1 cellular context compared by ENCODE assay signal in the genomic region with DNA sequence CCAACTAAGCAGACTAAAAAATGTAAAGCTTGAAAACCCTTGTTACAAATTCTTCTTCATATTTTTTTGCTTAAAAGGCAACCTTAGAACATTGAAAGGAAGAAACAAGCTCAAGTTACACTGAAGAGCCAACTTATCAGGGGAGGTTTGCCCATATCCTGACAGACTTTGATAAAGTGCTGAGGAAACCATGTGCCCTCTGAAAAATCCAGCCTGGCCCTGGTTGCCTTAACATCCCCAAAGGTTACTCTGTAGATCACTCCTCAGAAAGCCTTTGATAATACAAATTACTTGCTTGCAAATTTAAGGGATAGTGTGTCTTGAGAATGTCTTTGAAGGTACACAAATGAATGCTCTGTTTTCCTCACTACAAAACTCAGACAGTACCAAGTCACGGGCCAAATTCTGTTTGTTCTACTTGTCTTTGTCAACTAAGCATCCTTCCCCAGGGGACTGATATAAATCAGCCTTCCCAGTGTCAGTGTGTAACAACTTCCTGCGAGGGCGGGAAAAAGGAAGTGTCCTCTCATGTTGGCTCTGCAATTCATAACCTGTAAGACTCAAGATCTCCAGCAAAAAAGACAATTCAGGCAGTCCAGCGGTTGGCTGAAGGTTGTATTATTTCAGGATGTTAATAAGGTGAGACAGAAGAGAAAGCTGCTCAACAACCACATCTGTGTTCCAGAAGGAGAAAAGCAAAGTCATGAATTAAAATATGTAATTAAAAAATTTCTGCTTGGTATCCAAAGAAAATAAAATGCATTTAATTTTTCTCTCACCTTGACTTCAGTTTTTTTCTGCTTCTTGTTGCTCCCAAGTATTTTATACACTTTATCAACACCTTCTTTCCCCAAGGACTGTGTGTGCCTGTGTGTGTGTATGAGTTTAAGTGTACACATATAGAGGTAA.
A peak's percentile ranks its signal among the peaks of the same experiment; 100 is the strongest.
TF ChIP-seq lines count a peak whose summit lies in the region.

No MANE protein-coding gene starts in this region.

TF ChIP-seq in HEK293, 187 proteins besides CTCF, POLR2A, EP300 and RAD21 (continued from another document):
- no peak for TF ChIP-seq ZNF148 (tag by site-specific recombination; IDR thresholded peaks at IDR 0.05; ENCODE audit: borderline replicate concordance)
- TF ChIP-seq, protein P1, sequence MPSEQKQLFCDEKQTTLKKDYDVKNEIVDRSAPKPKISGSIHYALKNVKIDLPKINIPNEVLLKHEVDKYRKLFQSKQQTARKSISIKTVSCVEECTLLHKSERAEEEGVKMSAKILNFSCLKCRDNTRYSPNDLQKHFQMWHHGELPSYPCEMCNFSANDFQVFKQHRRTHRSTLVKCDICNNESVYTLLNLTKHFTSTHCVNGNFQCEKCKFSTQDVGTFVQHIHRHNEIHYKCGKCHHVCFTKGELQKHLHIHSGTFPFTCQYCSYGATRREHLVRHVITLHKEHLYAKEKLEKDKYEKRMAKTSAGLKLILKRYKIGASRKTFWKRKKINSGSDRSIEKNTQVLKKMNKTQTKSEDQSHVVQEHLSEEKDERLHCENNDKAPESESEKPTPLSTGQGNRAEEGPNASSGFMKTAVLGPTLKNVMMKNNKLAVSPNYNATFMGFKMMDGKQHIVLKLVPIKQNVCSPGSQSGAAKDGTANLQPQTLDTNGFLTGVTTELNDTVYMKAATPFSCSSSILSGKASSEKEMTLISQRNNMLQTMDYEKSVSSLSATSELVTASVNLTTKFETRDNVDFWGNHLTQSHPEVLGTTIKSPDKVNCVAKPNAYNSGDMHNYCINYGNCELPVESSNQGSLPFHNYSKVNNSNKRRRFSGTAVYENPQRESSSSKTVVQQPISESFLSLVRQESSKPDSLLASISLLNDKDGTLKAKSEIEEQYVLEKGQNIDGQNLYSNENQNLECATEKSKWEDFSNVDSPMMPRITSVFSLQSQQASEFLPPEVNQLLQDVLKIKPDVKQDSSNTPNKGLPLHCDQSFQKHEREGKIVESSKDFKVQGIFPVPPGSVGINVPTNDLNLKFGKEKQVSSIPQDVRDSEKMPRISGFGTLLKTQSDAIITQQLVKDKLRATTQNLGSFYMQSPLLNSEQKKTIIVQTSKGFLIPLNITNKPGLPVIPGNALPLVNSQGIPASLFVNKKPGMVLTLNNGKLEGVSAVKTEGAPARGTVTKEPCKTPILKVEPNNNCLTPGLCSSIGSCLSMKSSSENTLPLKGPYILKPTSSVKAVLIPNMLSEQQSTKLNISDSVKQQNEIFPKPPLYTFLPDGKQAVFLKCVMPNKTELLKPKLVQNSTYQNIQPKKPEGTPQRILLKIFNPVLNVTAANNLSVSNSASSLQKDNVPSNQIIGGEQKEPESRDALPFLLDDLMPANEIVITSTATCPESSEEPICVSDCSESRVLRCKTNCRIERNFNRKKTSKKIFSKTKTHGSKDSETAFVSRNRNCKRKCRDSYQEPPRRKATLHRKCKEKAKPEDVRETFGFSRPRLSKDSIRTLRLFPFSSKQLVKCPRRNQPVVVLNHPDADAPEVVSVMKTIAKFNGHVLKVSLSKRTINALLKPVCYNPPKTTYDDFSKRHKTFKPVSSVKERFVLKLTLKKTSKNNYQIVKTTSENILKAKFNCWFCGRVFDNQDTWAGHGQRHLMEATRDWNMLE (tag by site-specific recombination; conservative IDR thresholded peaks at IDR 0.05; ENCODE audit: low read depth), result 0 out of 2 replicates have a peak, but pooled peaks have one; percentile 23
